ENCODE assay signal across 8 cellular contexts in genomic region chr4:7067523-7068278, GRCh38. TPM values are rescaled to one million over a fixed set of nuclear protein-coding genes. Genes with fewer than 3 reads are reported as not detected.
DNase-seq lines count a peak whose midpoint lies in the region; TF ChIP-seq lines count a peak whose summit lies in the region.

TSS of gene GRPEL1 (minus strand) at chr4:7068064. CDS start at chr4:7068032, 32 bp downstream.

- H3K9ac ChIP-seq in ES-I3 (ENCODE audit: low read depth, low read length), result peak within 1 kb of the TSS; percentile 98

- DNase-seq in GOT3 (lab: John Stamatoyannopoulos, UW) (peak; percentile 96), LHCN-M2 (ENCODE audit: low read depth) (peak; percentile 100), RPMI7951 (ENCODE audit: low read depth) (peak; percentile 98), activated gamma-delta T cell treated with Interleukin-2 at 50 U/mL for 16 hours (peak; percentile 100), fibroblast of the conjunctiva (ENCODE audit: low read depth) (peak; percentile 99), stromal cell of bone marrow (ENCODE audit: low read depth) (peak; percentile 99)

- no peak for TF ChIP-seq CTCF in nephron (IDR thresholded peaks at IDR 0.05; ENCODE audit: unreplicated experiment in 3 of 3)

- peaks cover 51% of the 10 kb centered on the region for H3K4me1 Mint-ChIP-seq in nephron

- peak within 1 kb of the TSS; percentile 89 to 95 (median 91) for H3K4me3 Mint-ChIP-seq in nephron

- H3K9me3 Mint-ChIP-seq in nephron, result no peaks in the 10 kb centered on the region

- no peaks in the 10 kb centered on the region; the same call in 1 of the 2 replicates for H3K9me3 ChIP-seq in ES-I3 (ENCODE audit: control insufficient read depth, insufficient read depth, low read length)

- peaks cover 6% of the 10 kb centered on the region; the same call in 1 of the 2 replicates for H3K36me3 ChIP-seq in ES-I3 (ENCODE audit: insufficient read depth, low read length)

- peaks cover 13% of the 10 kb centered on the region for H3K27me3 Mint-ChIP-seq in nephron (ENCODE audit: low read depth)

- H3K36me3 Mint-ChIP-seq in nephron (ENCODE audit: low read depth), result peaks cover 29% of the 10 kb centered on the region

- peak within 1 kb of the TSS; percentile 59 to 92 (median 88) for H3K27ac Mint-ChIP-seq in nephron

- no peaks in the 10 kb centered on the region for H3K4me1 ChIP-seq in ES-I3 (ENCODE audit: insufficient read depth, low read length)

RNA-seq across cellular contexts. Expression of gene GRPEL1, which starts in this region (rescaled TPM):
- total RNA-seq in LHCN-M2 (2014; rRNA removed), result 40.2 and 56.1 TPM in 2 replicates
- polyA plus RNA-seq in LHCN-M2 (2012), result 53.4 TPM
- 31.5 and 32.1 TPM in 2 replicates for total RNA-seq in RPMI7951 (2014; rRNA removed; shearing (Covaris generic))

Comparison
In these comparisons a context has a peak if more than half of its experiments do, and no peak if none do; other contexts are left out.
1. Peak in every context shown above with its lines: DNase-seq.